Comparison of ENCODE assay signal across 8 cellular contexts in genomic region chr6:17393335-17394191, GRCh38. TPM values are rescaled to one million over a fixed set of nuclear protein-coding genes. Genes with fewer than 3 reads are reported as not detected.
DNase-seq lines count a peak whose midpoint lies in the region; ATAC-seq and TF ChIP-seq lines count a peak whose summit lies in the region.

CAP2 (plus strand) TSS chr6:17393595; CDS start chr6:17421556, 27,961 bp downstream.

- TF ChIP-seq CTCF in heart left ventricle (IDR thresholded peaks at IDR 0.05) (no peak), neutrophil (IDR thresholded peaks at IDR 0.05) (no peak), OCI-LY7 (conservative IDR thresholded peaks at IDR 0.05; ENCODE audit: low read length) (no peak)

- no peaks in the 10 kb centered on the region for H3K79me2 ChIP-seq in OCI-LY7 (ENCODE audit: insufficient read depth, low read depth, low read length)

- H4K20me1 ChIP-seq in OCI-LY7 (ENCODE audit: insufficient read depth, low read length): no peaks in the 10 kb centered on the region

- POLR2A ChIA-PET in OCI-LY7 (lab: Charles Lee): no interaction called here

- intact Hi-C loops in heart left ventricle (cut with DNase I): loop anchor here in 6 of 10 donors (5.0 to 10.0 kb wide), 6 partner anchors 71 to 106 kb away; no protein-coding TSS in a partner anchor
- intact Hi-C loops in OCI-LY7 (cut with micrococcal nuclease; ENCODE audit: unreplicated experiment): no loop called here

- WGBS in heart left ventricle, 4 donors: 0 to 1% (median 1%) methylated on average over 26 to 81 of the region's 81 CpGs

- peaks cover 0 to 29% (median 0%) of the 10 kb centered on the region in 9 donors for H3K27me3 ChIP-seq in heart left ventricle
- H3K27me3 ChIP-seq in neutrophil: peaks cover 61% of the 10 kb centered on the region

- DNase-seq in DMS153 (lab: John Stamatoyannopoulos, UW): peak; percentile 1
- DNase-seq in DMS153 treated with DMSO at 0.1 percent for 48 hours (lab: John Stamatoyannopoulos, UW; ENCODE audit: unreplicated experiment): no peak
- DNase-seq in NCI-H2081 (lab: John Stamatoyannopoulos, UW): peak; percentile 55 to 77
- DNase-seq in amniotic stem cell (lab: John Stamatoyannopoulos, UW): peak; percentile 41
- peak; percentile 72 to 86 (median 78) for DNase-seq in heart left ventricle
- DNase-seq in stimulated activated CD4-positive, alpha-beta T cell treated with anti-CD3 and anti-CD28 coated beads, Interleukin-4, amount 100 ng/mL, for 1 hour: no peak
- DNase-seq in OCI-LY7 (ENCODE audit: low spot score): no peak

- H3K9me2 ChIP-seq in OCI-LY7 (ENCODE audit: insufficient read depth, low read length): no peaks in the 10 kb centered on the region

- ATAC-seq in heart left ventricle: peak; percentile 89 to 97 (median 96)

- peak in 1 of 2 donors; percentile 51 for TF ChIP-seq POLR2A in heart left ventricle (IDR thresholded peaks at IDR 0.05)

- no TSS peak for BruUV-seq in OCI-LY7 (replicated peaks; lab: Mats Ljungman, UMichigan)

- H3K9me3 ChIP-seq in heart left ventricle (peaks cover 0 to 10% (median 0%) of the 10 kb centered on the region in 12 donors), neutrophil (no peaks in the 10 kb centered on the region), OCI-LY7 (ENCODE audit: low read length) (0 out of 2 replicates have a peak, but pooled peaks cover 4% of the 10 kb centered on the region)

- H3K4me3 ChIP-seq in heart left ventricle (peak within 1 kb of the TSS; percentile 39 to 88 (median 62)), neutrophil (ENCODE audit: low read depth in 1 of 2, low read length in 1 of 2) (peak within 1 kb of the TSS; percentile 10 to 49), OCI-LY7 (ENCODE audit: low read depth, low read length, poor library complexity, severe bottlenecking) (no peak within 1 kb of the TSS)

- H3K36me3 ChIP-seq in heart left ventricle: no peaks in the 10 kb centered on the region
- H3K36me3 ChIP-seq in neutrophil: no peaks in the 10 kb centered on the region
- H3K36me3 ChIP-seq in OCI-LY7 (ENCODE audit: insufficient read depth, low read length): no peaks in the 10 kb centered on the region

- CTCF ChIA-PET in OCI-LY7 (lab: Charles Lee; ENCODE audit: unreplicated experiment): no interaction called here

- no peak within 1 kb of the TSS for H2AFZ ChIP-seq in OCI-LY7 (ENCODE audit: low read length)

- H3K27ac ChIP-seq in heart left ventricle (peak within 1 kb of the TSS; percentile 46 to 93 (median 84)), neutrophil (no peak within 1 kb of the TSS), OCI-LY7 (ENCODE audit: low read depth, low read length, poor library complexity, severe bottlenecking) (no peak within 1 kb of the TSS)

- H3K4me1 ChIP-seq in heart left ventricle (peaks cover 0 to 7% (median 2%) of the 10 kb centered on the region in 12 donors), neutrophil (ENCODE audit: control insufficient read depth in 1 of 2, insufficient read depth in 1 of 2, low read depth in 1 of 2, low read length in 1 of 2) (peaks cover 10% of the 10 kb centered on the region in 2 experiments), OCI-LY7 (ENCODE audit: insufficient read depth, low read length, poor library complexity, severe bottlenecking) (no peaks in the 10 kb centered on the region)

- no peak within 1 kb of the TSS for H3K4me2 ChIP-seq in OCI-LY7 (ENCODE audit: low read length)

RNA-seq across cellular contexts. Expression of gene CAP2, which starts in this region (rescaled TPM):
- total RNA-seq in heart left ventricle (100 to 1,000 TPM in 7 of 9 donors, 10 to 100 TPM in 2; 70.8 to 187 (median 143) TPM), OCI-LY7 (2022) (not detected in 2 replicates)
- polyA plus RNA-seq in heart left ventricle: 10 to 100 TPM; 61.3 to 80.8 TPM
- total RNA-seq in OCI-LY7 (2014; rRNA removed; shearing (Covaris generic)): not detected in 2 replicates

Comparison
In these comparisons a context has a peak if more than half of its experiments do, and no peak if none do; other contexts are left out.
1. RNA of gene CAP2 (total RNA-seq): 70.8 to 187 TPM in heart left ventricle; not detected in OCI-LY7; every median in the first group is over 10 times any median in the second.
2. DNase-seq: peak in DMS153 (single experiment), NCI-H2081 (2 of 2), amniotic stem cell (single experiment) and heart left ventricle (5 of 5); none in DMS153 treated with DMSO at 0.1 percent for 48 hours (single experiment), stimulated activated CD4-positive, alpha-beta T cell treated with anti-CD3 and anti-CD28 coated beads, Interleukin-4, amount 100 ng/mL, for 1 hour (single experiment) and OCI-LY7 (single experiment).
3. H3K27ac ChIP-seq: peak in heart left ventricle (12 of 12); none in neutrophil (single experiment) and OCI-LY7 (single experiment).